Comparison of ENCODE assay signal across 1 cellular context in the genomic region with DNA sequence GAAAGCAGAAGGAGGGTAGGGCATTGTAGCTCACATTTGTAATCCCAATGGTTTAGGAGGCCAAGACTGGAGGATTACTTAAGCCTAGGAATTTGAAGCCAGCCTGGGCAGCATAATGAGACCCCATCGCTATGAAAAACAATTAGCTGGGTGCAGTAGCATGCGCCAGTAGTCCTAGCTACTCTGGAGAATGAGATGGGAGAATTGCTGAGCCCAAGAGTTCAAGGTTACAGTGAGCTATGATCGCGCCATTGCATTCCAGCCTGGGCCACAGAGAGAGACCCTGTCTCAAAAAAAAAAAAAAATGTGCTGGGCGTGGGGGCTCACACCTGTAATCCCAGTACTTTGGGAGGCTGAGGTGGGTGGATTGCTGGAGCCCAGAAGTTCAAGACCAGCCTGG.
TF ChIP-seq lines count a peak whose summit lies in the region.

No MANE protein-coding gene starts in this region.

TF ChIP-seq in HepG2, 621 proteins besides CTCF, POLR2A, EP300 and RAD21 (continued from another document and continues in another):
- TF ChIP-seq, protein P1, sequence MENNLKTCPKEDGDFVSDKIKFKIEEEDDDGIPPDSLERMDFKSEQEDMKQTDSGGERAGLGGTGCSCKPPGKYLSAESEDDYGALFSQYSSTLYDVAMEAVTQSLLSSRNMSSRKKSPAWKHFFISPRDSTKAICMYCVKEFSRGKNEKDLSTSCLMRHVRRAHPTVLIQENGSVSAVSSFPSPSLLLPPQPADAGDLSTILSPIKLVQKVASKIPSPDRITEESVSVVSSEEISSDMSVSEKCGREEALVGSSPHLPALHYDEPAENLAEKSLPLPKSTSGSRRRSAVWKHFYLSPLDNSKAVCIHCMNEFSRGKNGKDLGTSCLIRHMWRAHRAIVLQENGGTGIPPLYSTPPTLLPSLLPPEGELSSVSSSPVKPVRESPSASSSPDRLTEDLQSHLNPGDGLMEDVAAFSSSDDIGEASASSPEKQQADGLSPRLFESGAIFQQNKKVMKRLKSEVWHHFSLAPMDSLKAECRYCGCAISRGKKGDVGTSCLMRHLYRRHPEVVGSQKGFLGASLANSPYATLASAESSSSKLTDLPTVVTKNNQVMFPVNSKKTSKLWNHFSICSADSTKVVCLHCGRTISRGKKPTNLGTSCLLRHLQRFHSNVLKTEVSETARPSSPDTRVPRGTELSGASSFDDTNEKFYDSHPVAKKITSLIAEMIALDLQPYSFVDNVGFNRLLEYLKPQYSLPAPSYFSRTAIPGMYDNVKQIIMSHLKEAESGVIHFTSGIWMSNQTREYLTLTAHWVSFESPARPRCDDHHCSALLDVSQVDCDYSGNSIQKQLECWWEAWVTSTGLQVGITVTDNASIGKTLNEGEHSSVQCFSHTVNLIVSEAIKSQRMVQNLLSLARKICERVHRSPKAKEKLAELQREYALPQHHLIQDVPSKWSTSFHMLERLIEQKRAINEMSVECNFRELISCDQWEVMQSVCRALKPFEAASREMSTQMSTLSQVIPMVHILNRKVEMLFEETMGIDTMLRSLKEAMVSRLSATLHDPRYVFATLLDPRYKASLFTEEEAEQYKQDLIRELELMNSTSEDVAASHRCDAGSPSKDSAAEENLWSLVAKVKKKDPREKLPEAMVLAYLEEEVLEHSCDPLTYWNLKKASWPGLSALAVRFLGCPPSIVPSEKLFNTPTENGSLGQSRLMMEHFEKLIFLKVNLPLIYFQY (CRISPR knock-in tag; IDR thresholded peaks at IDR 0.05; ENCODE audit: borderline replicate concordance) = no peak
- TF ChIP-seq GABPB1 (CRISPR knock-in tag; IDR thresholded peaks at IDR 0.05) (no peak; the same call in 1 of the 2 replicates), MIXL1 (CRISPR knock-in tag; IDR thresholded peaks at IDR 0.05) (0 out of 2 replicates have a peak, but pooled peaks have one; percentile 12), ZBTB7B (CRISPR knock-in tag; IDR thresholded peaks at IDR 0.05) (0 out of 2 replicates have a peak, but pooled peaks have one; percentile 24), PRPF4 (IDR thresholded peaks at IDR 0.05; ENCODE audit: low read depth, low read length, poor library complexity, severe bottlenecking) (no peak), ZFX (CRISPR knock-in tag; IDR thresholded peaks at IDR 0.05; ENCODE audit: low read depth) (no peak), ZNF274 (CRISPR knock-in tag; IDR thresholded peaks at IDR 0.05) (no peak), MIER3 (CRISPR knock-in tag; IDR thresholded peaks at IDR 0.05; ENCODE audit: borderline replicate concordance) (no peak), NR2F2 (IDR thresholded peaks at IDR 0.05; ENCODE audit: borderline replicate concordance, low read depth) (no peak), ZNF329 (CRISPR knock-in tag; IDR thresholded peaks at IDR 0.05; ENCODE audit: low read depth) (no peak), HNRNPL (IDR thresholded peaks at IDR 0.05; ENCODE audit: low read depth, low read length) (no peak), ZKSCAN5 (CRISPR knock-in tag; IDR thresholded peaks at IDR 0.05) (no peak), SMAD9 (CRISPR knock-in tag; IDR thresholded peaks at IDR 0.05) (no peak), ZZZ3 (CRISPR knock-in tag; IDR thresholded peaks at IDR 0.05; ENCODE audit: borderline replicate concordance) (no peak), ZNF616 (CRISPR knock-in tag; IDR thresholded peaks at IDR 0.05; ENCODE audit: low read depth) (no peak), ZFP90 (CRISPR knock-in tag; IDR thresholded peaks at IDR 0.05; ENCODE audit: borderline replicate concordance) (no peak), XBP1 (CRISPR knock-in tag; IDR thresholded peaks at IDR 0.05) (no peak), NR3C1 (CRISPR knock-in tag; IDR thresholded peaks at IDR 0.05) (no peak), KLF12 (CRISPR knock-in tag; IDR thresholded peaks at IDR 0.05; ENCODE audit: borderline replicate concordance) (no peak), ZNF24 (IDR thresholded peaks at IDR 0.05) (no peak), ZNF12 (CRISPR knock-in tag; IDR thresholded peaks at IDR 0.05) (no peak), SIN3A (IDR thresholded peaks at IDR 0.05; ENCODE audit: borderline replicate concordance, low read depth, low read length) (no peak), BORCS8-MEF2B (CRISPR knock-in tag; IDR thresholded peaks at IDR 0.05) (no peak), ZBTB42 (CRISPR knock-in tag; IDR thresholded peaks at IDR 0.05) (no peak), HOXA7 (CRISPR knock-in tag; IDR thresholded peaks at IDR 0.05) (no peak)
- TF ChIP-seq, protein P2, sequence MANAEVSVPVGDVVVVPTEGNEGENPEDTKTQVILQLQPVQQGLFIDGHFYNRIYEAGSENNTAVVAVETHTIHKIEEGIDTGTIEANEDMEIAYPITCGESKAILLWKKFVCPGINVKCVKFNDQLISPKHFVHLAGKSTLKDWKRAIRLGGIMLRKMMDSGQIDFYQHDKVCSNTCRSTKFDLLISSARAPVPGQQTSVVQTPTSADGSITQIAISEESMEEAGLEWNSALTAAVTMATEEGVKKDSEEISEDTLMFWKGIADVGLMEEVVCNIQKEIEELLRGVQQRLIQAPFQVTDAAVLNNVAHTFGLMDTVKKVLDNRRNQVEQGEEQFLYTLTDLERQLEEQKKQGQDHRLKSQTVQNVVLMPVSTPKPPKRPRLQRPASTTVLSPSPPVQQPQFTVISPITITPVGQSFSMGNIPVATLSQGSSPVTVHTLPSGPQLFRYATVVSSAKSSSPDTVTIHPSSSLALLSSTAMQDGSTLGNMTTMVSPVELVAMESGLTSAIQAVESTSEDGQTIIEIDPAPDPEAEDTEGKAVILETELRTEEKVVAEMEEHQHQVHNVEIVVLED (CRISPR knock-in tag; IDR thresholded peaks at IDR 0.05; ENCODE audit: borderline replicate concordance) = no peak
- TF ChIP-seq, protein P3, sequence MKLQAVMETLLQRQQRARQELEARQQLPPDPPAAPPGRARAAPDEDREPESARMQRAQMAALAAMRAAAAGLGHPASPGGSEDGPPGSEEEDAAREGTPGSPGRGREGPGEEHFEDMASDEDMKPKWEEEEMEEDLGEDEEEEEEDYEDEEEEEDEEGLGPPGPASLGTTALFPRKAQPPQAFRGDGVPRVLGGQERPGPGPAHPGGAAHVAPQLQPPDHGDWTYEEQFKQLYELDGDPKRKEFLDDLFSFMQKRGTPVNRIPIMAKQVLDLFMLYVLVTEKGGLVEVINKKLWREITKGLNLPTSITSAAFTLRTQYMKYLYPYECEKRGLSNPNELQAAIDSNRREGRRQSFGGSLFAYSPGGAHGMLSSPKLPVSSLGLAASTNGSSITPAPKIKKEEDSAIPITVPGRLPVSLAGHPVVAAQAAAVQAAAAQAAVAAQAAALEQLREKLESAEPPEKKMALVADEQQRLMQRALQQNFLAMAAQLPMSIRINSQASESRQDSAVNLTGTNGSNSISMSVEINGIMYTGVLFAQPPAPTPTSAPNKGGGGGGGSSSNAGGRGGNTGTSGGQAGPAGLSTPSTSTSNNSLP (IDR thresholded peaks at IDR 0.05; ENCODE audit: low read depth, low read length) = no peak
- TF ChIP-seq, protein P4, sequence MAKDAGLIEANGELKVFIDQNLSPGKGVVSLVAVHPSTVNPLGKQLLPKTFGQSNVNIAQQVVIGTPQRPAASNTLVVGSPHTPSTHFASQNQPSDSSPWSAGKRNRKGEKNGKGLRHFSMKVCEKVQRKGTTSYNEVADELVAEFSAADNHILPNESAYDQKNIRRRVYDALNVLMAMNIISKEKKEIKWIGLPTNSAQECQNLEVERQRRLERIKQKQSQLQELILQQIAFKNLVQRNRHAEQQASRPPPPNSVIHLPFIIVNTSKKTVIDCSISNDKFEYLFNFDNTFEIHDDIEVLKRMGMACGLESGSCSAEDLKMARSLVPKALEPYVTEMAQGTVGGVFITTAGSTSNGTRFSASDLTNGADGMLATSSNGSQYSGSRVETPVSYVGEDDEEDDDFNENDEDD (CRISPR knock-in tag; IDR thresholded peaks at IDR 0.05; ENCODE audit: borderline replicate concordance) = no peak
- TF ChIP-seq, protein P5, sequence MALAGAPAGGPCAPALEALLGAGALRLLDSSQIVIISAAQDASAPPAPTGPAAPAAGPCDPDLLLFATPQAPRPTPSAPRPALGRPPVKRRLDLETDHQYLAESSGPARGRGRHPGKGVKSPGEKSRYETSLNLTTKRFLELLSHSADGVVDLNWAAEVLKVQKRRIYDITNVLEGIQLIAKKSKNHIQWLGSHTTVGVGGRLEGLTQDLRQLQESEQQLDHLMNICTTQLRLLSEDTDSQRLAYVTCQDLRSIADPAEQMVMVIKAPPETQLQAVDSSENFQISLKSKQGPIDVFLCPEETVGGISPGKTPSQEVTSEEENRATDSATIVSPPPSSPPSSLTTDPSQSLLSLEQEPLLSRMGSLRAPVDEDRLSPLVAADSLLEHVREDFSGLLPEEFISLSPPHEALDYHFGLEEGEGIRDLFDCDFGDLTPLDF (CRISPR knock-in tag; IDR thresholded peaks at IDR 0.05) = no peak
- TF ChIP-seq, protein P6, sequence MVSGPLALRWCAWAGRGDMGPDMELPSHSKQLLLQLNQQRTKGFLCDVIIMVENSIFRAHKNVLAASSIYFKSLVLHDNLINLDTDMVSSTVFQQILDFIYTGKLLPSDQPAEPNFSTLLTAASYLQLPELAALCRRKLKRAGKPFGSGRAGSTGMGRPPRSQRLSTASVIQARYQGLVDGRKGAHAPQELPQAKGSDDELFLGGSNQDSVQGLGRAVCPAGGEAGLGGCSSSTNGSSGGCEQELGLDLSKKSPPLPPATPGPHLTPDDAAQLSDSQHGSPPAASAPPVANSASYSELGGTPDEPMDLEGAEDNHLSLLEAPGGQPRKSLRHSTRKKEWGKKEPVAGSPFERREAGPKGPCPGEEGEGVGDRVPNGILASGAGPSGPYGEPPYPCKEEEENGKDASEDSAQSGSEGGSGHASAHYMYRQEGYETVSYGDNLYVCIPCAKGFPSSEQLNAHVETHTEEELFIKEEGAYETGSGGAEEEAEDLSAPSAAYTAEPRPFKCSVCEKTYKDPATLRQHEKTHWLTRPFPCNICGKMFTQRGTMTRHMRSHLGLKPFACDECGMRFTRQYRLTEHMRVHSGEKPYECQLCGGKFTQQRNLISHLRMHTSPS (CRISPR knock-in tag; IDR thresholded peaks at IDR 0.05; ENCODE audit: low read depth) = no peak
- TF ChIP-seq, protein P7, sequence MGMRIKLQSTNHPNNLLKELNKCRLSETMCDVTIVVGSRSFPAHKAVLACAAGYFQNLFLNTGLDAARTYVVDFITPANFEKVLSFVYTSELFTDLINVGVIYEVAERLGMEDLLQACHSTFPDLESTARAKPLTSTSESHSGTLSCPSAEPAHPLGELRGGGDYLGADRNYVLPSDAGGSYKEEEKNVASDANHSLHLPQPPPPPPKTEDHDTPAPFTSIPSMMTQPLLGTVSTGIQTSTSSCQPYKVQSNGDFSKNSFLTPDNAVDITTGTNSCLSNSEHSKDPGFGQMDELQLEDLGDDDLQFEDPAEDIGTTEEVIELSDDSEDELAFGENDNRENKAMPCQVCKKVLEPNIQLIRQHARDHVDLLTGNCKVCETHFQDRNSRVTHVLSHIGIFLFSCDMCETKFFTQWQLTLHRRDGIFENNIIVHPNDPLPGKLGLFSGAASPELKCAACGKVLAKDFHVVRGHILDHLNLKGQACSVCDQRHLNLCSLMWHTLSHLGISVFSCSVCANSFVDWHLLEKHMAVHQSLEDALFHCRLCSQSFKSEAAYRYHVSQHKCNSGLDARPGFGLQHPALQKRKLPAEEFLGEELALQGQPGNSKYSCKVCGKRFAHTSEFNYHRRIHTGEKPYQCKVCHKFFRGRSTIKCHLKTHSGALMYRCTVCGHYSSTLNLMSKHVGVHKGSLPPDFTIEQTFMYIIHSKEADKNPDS (CRISPR knock-in tag; IDR thresholded peaks at IDR 0.05) = no peak
- TF ChIP-seq, protein P8, sequence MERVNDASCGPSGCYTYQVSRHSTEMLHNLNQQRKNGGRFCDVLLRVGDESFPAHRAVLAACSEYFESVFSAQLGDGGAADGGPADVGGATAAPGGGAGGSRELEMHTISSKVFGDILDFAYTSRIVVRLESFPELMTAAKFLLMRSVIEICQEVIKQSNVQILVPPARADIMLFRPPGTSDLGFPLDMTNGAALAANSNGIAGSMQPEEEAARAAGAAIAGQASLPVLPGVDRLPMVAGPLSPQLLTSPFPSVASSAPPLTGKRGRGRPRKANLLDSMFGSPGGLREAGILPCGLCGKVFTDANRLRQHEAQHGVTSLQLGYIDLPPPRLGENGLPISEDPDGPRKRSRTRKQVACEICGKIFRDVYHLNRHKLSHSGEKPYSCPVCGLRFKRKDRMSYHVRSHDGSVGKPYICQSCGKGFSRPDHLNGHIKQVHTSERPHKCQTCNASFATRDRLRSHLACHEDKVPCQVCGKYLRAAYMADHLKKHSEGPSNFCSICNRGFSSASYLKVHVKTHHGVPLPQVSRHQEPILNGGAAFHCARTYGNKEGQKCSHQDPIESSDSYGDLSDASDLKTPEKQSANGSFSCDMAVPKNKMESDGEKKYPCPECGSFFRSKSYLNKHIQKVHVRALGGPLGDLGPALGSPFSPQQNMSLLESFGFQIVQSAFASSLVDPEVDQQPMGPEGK (CRISPR knock-in tag; IDR thresholded peaks at IDR 0.05) = 0 out of 2 replicates have a peak, but pooled peaks have one; percentile 16
- TF ChIP-seq, protein P9, sequence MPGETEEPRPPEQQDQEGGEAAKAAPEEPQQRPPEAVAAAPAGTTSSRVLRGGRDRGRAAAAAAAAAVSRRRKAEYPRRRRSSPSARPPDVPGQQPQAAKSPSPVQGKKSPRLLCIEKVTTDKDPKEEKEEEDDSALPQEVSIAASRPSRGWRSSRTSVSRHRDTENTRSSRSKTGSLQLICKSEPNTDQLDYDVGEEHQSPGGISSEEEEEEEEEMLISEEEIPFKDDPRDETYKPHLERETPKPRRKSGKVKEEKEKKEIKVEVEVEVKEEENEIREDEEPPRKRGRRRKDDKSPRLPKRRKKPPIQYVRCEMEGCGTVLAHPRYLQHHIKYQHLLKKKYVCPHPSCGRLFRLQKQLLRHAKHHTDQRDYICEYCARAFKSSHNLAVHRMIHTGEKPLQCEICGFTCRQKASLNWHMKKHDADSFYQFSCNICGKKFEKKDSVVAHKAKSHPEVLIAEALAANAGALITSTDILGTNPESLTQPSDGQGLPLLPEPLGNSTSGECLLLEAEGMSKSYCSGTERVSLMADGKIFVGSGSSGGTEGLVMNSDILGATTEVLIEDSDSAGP (CRISPR knock-in tag; IDR thresholded peaks at IDR 0.05; ENCODE audit: borderline replicate concordance) = no peak
- TF ChIP-seq, protein P10, sequence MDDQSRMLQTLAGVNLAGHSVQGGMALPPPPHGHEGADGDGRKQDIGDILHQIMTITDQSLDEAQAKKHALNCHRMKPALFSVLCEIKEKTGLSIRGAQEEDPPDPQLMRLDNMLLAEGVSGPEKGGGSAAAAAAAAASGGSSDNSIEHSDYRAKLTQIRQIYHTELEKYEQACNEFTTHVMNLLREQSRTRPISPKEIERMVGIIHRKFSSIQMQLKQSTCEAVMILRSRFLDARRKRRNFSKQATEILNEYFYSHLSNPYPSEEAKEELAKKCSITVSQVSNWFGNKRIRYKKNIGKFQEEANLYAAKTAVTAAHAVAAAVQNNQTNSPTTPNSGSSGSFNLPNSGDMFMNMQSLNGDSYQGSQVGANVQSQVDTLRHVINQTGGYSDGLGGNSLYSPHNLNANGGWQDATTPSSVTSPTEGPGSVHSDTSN (CRISPR knock-in tag; IDR thresholded peaks at IDR 0.05; ENCODE audit: borderline replicate concordance) = no peak
